Comparison of ENCODE assay signal across 1 cellular context in genomic region chr19:43754562-43755255, GRCh38.
TF ChIP-seq lines count a peak whose summit lies in the region.

Gene SMG9, minus strand, starts transcription at chr19:43754962. Its CDS starts 4,221 bp downstream, at chr19:43750741.

TF ChIP-seq in HepG2, 621 proteins besides CTCF, POLR2A, EP300 and RAD21 (continued from another document and continues in another):
- TF ChIP-seq, protein P1, sequence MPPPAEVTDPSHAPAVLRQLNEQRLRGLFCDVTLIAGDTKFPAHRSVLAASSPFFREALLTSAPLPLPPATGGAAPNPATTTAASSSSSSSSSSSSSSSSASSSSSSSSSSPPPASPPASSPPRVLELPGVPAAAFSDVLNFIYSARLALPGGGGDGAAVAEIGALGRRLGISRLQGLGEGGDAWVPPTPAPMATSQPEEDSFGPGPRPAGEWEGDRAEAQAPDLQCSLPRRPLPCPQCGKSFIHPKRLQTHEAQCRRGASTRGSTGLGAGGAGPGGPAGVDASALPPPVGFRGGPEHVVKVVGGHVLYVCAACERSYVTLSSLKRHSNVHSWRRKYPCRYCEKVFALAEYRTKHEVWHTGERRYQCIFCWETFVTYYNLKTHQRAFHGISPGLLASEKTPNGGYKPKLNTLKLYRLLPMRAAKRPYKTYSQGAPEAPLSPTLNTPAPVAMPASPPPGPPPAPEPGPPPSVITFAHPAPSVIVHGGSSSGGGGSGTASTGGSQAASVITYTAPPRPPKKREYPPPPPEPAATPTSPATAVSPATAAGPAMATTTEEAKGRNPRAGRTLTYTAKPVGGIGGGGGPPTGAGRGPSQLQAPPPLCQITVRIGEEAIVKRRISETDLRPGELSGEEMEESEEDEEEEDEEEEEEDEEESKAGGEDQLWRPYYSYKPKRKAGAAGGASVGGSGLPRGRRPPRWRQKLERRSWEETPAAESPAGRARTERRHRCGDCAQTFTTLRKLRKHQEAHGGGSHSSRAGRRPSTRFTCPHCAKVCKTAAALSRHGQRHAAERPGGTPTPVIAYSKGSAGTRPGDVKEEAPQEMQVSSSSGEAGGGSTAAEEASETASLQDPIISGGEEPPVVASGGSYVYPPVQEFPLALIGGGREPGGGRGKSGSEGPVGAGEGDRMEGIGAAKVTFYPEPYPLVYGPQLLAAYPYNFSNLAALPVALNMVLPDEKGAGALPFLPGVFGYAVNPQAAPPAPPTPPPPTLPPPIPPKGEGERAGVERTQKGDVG (CRISPR knock-in tag; IDR thresholded peaks at IDR 0.05; ENCODE audit: borderline replicate concordance): peak; percentile 94; the same call in 1 of the 2 replicates
- TF ChIP-seq HNRNPK (IDR thresholded peaks at IDR 0.05; ENCODE audit: low read depth, low read length, poor library complexity, severe bottlenecking) (peak; percentile 86), TAF1 (CRISPR knock-in tag; IDR thresholded peaks at IDR 0.05) (peak; percentile 87), ZNF431 (CRISPR knock-in tag; IDR thresholded peaks at IDR 0.05; ENCODE audit: borderline replicate concordance, low read depth) (0 out of 2 replicates have a peak, but pooled peaks have one; percentile 37), ZNF660 (CRISPR knock-in tag; IDR thresholded peaks at IDR 0.05; ENCODE audit: borderline replicate concordance, low read depth) (no peak), ZNF3 (CRISPR knock-in tag; IDR thresholded peaks at IDR 0.05) (no peak), HDAC6 (IDR thresholded peaks at IDR 0.05; ENCODE audit: low read depth, low read length) (no peak), MAZ (IDR thresholded peaks at IDR 0.05; ENCODE audit: borderline replicate concordance, low read depth, low read length) (peak; percentile 68), MAZ (CRISPR knock-in tag; IDR thresholded peaks at IDR 0.05; ENCODE audit: low read depth) (no peak; the same call in 1 of the 2 replicates), THAP9 (CRISPR knock-in tag; IDR thresholded peaks at IDR 0.05; ENCODE audit: borderline replicate concordance) (peak; percentile 91; the same call in 1 of the 2 replicates), ZNF674 (CRISPR knock-in tag; IDR thresholded peaks at IDR 0.05; ENCODE audit: low read depth) (no peak), ZNF609 (CRISPR knock-in tag; IDR thresholded peaks at IDR 0.05; ENCODE audit: borderline replicate concordance) (0 out of 2 replicates have a peak, but pooled peaks have one; percentile 13), ZNF263 (CRISPR knock-in tag; IDR thresholded peaks at IDR 0.05) (peak; percentile 68; the same call in 1 of the 2 replicates), MIER3 (CRISPR knock-in tag; IDR thresholded peaks at IDR 0.05; ENCODE audit: borderline replicate concordance) (0 out of 2 replicates have a peak, but pooled peaks have one; percentile 24), NR3C1 (CRISPR knock-in tag; IDR thresholded peaks at IDR 0.05) (no peak), ZBTB7B (CRISPR knock-in tag; IDR thresholded peaks at IDR 0.05) (peak; percentile 15; the same call in 1 of the 2 replicates), CENPX (CRISPR knock-in tag; IDR thresholded peaks at IDR 0.05) (no peak), ZNF296 (CRISPR knock-in tag; conservative IDR thresholded peaks at IDR 0.05) (no peak), ZKSCAN8 (CRISPR knock-in tag; IDR thresholded peaks at IDR 0.05; ENCODE audit: borderline replicate concordance) (peak; percentile 54; the same call in 1 of the 2 replicates), TOPORS (CRISPR knock-in tag; IDR thresholded peaks at IDR 0.05) (no peak; the same call in 1 of the 2 replicates), ZFYVE20 (CRISPR knock-in tag; IDR thresholded peaks at IDR 0.05; ENCODE audit: borderline replicate concordance, low read depth) (0 out of 2 replicates have a peak, but pooled peaks have one; percentile 76), ATF1 (CRISPR knock-in tag; IDR thresholded peaks at IDR 0.05) (0 out of 2 replicates have a peak, but pooled peaks have one; percentile 20), SRSF9 (IDR thresholded peaks at IDR 0.05; ENCODE audit: borderline replicate concordance, insufficient read depth, low read depth, low read length, poor library complexity, severe bottlenecking) (no peak), ASH2L (IDR thresholded peaks at IDR 0.05; ENCODE audit: insufficient read length, low read depth, low read length) (peak; percentile 23), SIN3B (IDR thresholded peaks at IDR 0.05; ENCODE audit: low read length) (0 out of 2 replicates have a peak, but pooled peaks have one; percentile 14), ZNF878 (CRISPR knock-in tag; IDR thresholded peaks at IDR 0.05) (no peak; the same call in 1 of the 2 replicates), SOX5 (CRISPR knock-in tag; IDR thresholded peaks at IDR 0.05; ENCODE audit: borderline replicate concordance) (no peak), MYC (CRISPR knock-in tag; IDR thresholded peaks at IDR 0.05; ENCODE audit: borderline replicate concordance) (peak; percentile 91), ZNF292 (CRISPR knock-in tag; IDR thresholded peaks at IDR 0.05; ENCODE audit: borderline replicate concordance, low read depth) (no peak), KDM6A (CRISPR knock-in tag; IDR thresholded peaks at IDR 0.05; ENCODE audit: low read depth) (no peak), NCOA2 (CRISPR knock-in tag; IDR thresholded peaks at IDR 0.05) (peak; percentile 29; the same call in 1 of the 2 replicates), ZNF709 (CRISPR knock-in tag; IDR thresholded peaks at IDR 0.05) (peak; percentile 84; the same call in 1 of the 2 replicates)
- TF ChIP-seq, protein P2, sequence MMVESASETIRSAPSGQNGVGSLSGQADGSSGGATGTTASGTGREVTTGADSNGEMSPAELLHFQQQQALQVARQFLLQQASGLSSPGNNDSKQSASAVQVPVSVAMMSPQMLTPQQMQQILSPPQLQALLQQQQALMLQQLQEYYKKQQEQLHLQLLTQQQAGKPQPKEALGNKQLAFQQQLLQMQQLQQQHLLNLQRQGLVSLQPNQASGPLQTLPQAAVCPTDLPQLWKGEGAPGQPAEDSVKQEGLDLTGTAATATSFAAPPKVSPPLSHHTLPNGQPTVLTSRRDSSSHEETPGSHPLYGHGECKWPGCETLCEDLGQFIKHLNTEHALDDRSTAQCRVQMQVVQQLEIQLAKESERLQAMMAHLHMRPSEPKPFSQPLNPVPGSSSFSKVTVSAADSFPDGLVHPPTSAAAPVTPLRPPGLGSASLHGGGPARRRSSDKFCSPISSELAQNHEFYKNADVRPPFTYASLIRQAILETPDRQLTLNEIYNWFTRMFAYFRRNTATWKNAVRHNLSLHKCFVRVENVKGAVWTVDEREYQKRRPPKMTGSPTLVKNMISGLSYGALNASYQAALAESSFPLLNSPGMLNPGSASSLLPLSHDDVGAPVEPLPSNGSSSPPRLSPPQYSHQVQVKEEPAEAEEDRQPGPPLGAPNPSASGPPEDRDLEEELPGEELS (CRISPR knock-in tag; IDR thresholded peaks at IDR 0.05): peak; percentile 61; the same call in 1 of the 2 replicates
- TF ChIP-seq, protein P3, sequence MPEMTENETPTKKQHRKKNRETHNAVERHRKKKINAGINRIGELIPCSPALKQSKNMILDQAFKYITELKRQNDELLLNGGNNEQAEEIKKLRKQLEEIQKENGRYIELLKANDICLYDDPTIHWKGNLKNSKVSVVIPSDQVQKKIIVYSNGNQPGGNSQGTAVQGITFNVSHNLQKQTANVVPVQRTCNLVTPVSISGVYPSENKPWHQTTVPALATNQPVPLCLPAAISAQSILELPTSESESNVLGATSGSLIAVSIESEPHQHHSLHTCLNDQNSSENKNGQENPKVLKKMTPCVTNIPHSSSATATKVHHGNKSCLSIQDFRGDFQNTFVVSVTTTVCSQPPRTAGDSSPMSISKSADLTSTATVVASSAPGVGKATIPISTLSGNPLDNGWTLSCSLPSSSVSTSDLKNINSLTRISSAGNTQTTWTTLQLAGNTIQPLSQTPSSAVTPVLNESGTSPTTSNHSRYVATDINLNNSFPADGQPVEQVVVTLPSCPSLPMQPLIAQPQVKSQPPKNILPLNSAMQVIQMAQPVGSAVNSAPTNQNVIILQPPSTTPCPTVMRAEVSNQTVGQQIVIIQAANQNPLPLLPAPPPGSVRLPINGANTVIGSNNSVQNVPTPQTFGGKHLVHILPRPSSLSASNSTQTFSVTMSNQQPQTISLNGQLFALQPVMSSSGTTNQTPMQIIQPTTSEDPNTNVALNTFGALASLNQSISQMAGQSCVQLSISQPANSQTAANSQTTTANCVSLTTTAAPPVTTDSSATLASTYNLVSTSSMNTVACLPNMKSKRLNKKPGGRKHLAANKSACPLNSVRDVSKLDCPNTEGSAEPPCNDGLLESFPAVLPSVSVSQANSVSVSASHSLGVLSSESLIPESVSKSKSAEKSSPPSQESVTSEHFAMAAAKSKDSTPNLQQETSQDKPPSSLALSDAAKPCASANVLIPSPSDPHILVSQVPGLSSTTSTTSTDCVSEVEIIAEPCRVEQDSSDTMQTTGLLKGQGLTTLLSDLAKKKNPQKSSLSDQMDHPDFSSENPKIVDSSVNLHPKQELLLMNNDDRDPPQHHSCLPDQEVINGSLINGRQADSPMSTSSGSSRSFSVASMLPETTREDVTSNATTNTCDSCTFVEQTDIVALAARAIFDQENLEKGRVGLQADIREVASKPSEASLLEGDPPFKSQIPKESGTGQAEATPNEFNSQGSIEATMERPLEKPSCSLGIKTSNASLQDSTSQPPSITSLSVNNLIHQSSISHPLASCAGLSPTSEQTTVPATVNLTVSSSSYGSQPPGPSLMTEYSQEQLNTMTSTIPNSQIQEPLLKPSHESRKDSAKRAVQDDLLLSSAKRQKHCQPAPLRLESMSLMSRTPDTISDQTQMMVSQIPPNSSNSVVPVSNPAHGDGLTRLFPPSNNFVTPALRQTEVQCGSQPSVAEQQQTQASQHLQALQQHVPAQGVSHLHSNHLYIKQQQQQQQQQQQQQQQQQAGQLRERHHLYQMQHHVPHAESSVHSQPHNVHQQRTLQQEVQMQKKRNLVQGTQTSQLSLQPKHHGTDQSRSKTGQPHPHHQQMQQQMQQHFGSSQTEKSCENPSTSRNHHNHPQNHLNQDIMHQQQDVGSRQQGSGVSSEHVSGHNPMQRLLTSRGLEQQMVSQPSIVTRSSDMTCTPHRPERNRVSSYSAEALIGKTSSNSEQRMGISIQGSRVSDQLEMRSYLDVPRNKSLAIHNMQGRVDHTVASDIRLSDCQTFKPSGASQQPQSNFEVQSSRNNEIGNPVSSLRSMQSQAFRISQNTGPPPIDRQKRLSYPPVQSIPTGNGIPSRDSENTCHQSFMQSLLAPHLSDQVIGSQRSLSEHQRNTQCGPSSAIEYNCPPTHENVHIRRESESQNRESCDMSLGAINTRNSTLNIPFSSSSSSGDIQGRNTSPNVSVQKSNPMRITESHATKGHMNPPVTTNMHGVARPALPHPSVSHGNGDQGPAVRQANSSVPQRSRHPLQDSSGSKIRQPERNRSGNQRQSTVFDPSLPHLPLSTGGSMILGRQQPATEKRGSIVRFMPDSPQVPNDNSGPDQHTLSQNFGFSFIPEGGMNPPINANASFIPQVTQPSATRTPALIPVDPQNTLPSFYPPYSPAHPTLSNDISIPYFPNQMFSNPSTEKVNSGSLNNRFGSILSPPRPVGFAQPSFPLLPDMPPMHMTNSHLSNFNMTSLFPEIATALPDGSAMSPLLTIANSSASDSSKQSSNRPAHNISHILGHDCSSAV (CRISPR knock-in tag; IDR thresholded peaks at IDR 0.05; ENCODE audit: borderline replicate concordance): no peak
